ENCODE assay signal across 27 cellular contexts in the genomic region with DNA sequence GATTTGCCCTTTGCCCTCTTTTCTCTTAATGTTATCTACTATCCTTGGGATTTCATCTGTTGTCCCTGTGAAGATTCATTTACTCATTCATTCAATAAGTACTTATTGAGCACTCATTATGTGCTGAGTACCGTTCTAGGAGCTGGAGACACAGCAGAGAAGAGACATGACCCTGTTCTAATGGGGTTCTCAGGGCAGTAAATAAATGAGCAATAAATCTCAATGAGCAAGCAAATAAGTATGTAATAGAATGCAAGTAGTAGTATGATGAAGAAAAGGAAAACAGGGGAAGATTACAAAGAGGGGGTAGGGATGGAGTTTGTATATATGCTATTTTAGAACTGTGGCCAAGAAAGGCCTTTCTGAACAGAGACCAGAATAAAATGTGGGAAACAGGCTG. TPM values are rescaled to one million over a fixed set of nuclear protein-coding genes. Genes with fewer than 3 reads are reported as not detected.
"Had no signal": no experiment of that assay in that cellular context is flagged by ENCODE, and none has a peak within 500 bp of the region (broad histone marks: within the 10 kb centered on the region; RNA-seq: fewer than 3 reads in every experiment).

No MANE protein-coding gene starts in this region.

- H3K4me2 ChIP-seq: smooth muscle cell had no signal

- H3K36me3 Mint-ChIP-seq: immature natural killer cell; natural killer cell treated with Interleukin-12 subunit alpha and Interleukin-12 subunit beta and Interleukin-15 and Interleukin-18, amount 100 ng/mL, for 72 hours; stimulated activated naive B cell treated with anti-CD40 and anti-IgM and Interleukin-4, amounts not matched to agents 10 μg/mL and 1 μg/mL and 100 μg/mL, for 72 hours had no signal

- ATAC-seq: effector memory CD8-positive, alpha-beta T cell; left ventricle myocardium superior; natural killer cell treated with Interleukin-12 subunit alpha and Interleukin-12 subunit beta and Interleukin-15 and Interleukin-18, amount 100 ng/mL, for 72 hours; stimulated activated naive B cell treated with anti-CD40 and anti-IgM and Interleukin-4, amounts not matched to agents 10 μg/mL and 1 μg/mL and 100 μg/mL, for 72 hours had no signal

- H3K4me3 ChIP-seq: colonic mucosa, esophagus squamous epithelium, lower lobe of right lung, right lobe of liver, smooth muscle cell, suprapubic skin, transverse colon, upper lobe of right lung, uterus had no signal

- H3K4me3 Mint-ChIP-seq: central memory CD8-positive, alpha-beta T cell; effector memory CD8-positive, alpha-beta T cell; immature natural killer cell; natural killer cell treated with Interleukin-12 subunit alpha and Interleukin-12 subunit beta and Interleukin-15 and Interleukin-18, amount 100 ng/mL, for 72 hours; stimulated activated naive B cell treated with anti-CD40 and anti-IgM and Interleukin-4, amounts not matched to agents 10 μg/mL and 1 μg/mL and 100 μg/mL, for 72 hours; stimulated activated naive CD8-positive, alpha-beta T cell treated with anti-CD3 and anti-CD28 coated beads, Interleukin-15, Interleukin-2, amounts not matched to agents 100 ng/mL and 50 ng/mL, for 24 hours had no signal

- H3K36me3 ChIP-seq: colonic mucosa, esophagus squamous epithelium, lower lobe of right lung, right lobe of liver, suprapubic skin, transverse colon, upper lobe of right lung, uterus had no signal

- H3K27ac Mint-ChIP-seq: effector memory CD8-positive, alpha-beta T cell; immature natural killer cell; natural killer cell treated with Interleukin-12 subunit alpha and Interleukin-12 subunit beta and Interleukin-15 and Interleukin-18, amount 100 ng/mL, for 72 hours; stimulated activated naive B cell treated with anti-CD40 and anti-IgM and Interleukin-4, amounts not matched to agents 10 μg/mL and 1 μg/mL and 100 μg/mL, for 72 hours; stimulated activated naive CD8-positive, alpha-beta T cell treated with anti-CD3 and anti-CD28 coated beads, Interleukin-15, Interleukin-2, amounts not matched to agents 100 ng/mL and 50 ng/mL, for 24 hours had no signal

- H3K4me1 Mint-ChIP-seq: central memory CD8-positive, alpha-beta T cell; immature natural killer cell had no signal

- H3K9me3 Mint-ChIP-seq: central memory CD8-positive, alpha-beta T cell; effector memory CD8-positive, alpha-beta T cell; immature natural killer cell; natural killer cell treated with Interleukin-12 subunit alpha and Interleukin-12 subunit beta and Interleukin-15 and Interleukin-18, amount 100 ng/mL, for 72 hours; stimulated activated naive B cell treated with anti-CD40 and anti-IgM and Interleukin-4, amounts not matched to agents 10 μg/mL and 1 μg/mL and 100 μg/mL, for 72 hours; stimulated activated naive CD8-positive, alpha-beta T cell treated with anti-CD3 and anti-CD28 coated beads, Interleukin-15, Interleukin-2, amounts not matched to agents 100 ng/mL and 50 ng/mL, for 24 hours had no signal

- FAIRE-seq: endometrium, frontal cortex, keratinocyte had no signal

- H3K4me1 ChIP-seq: colonic mucosa, esophagus squamous epithelium, right lobe of liver, suprapubic skin, transverse colon, uterus had no signal

- H3K9me3 ChIP-seq: colonic mucosa, esophagus squamous epithelium, lower lobe of right lung, right lobe of liver, suprapubic skin, transverse colon, upper lobe of right lung, uterus had no signal

- DNase-seq: colonic mucosa; dermis blood vessel endothelial cell; effector memory CD8-positive, alpha-beta T cell; erythroblast; esophagus squamous epithelium; hypothalamus; immature natural killer cell; left ventricle myocardium superior; lower lobe of right lung; nucleus accumbens; posterior cingulate gyrus; stimulated activated CD4-positive, alpha-beta T cell treated with anti-CD3 and anti-CD28 coated beads, Interleukin-2, amount 100 ng/mL, for 24 hours; stimulated activated CD4-positive, alpha-beta T cell treated with anti-CD3 and anti-CD28 coated beads, Interleukin-4, amount 100 ng/mL, for 4 hours; stimulated activated naive B cell treated with anti-CD40 and anti-IgM and Interleukin-4, amounts not matched to agents 10 μg/mL and 1 μg/mL and 100 μg/mL, for 72 hours; transverse colon; upper lobe of right lung; uterus had no signal

- H3K27me3 ChIP-seq: colonic mucosa, esophagus squamous epithelium, right lobe of liver, suprapubic skin, transverse colon, upper lobe of right lung, uterus had no signal

- H3K27ac ChIP-seq: colonic mucosa, esophagus squamous epithelium, lower lobe of right lung, right lobe of liver, suprapubic skin, transverse colon, uterus had no signal

RNA-seq across cellular contexts. Expression of gene SCUBE2, which starts 53.4 kb away (rescaled TPM):
- total RNA-seq: mononuclear cell had no signal
- polyA plus RNA-seq: immature natural killer cell had no signal
